Comparison of ENCODE assay signal across 15 cellular contexts in the genomic region with DNA sequence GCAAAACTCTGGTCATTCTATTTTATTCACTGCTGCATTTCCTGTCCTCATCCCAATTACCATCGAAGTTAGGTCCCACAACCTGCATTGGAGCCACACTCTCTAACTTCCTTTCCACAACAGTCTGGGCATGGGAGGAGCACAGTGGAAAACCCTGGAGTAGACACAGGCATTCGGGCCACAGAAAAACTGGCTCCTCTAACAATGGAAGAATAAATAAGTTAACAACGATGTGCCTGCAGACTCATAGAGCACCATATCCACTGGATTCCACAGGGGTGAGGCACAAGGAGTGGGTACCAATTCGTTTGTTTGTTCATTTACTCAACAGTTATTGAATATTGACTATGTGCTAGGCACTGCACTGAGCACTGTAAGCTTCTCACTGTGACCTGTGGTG.
DNase-seq lines count a peak whose midpoint lies in the region; ATAC-seq and TF ChIP-seq lines count a peak whose summit lies in the region.
"Had no signal": no experiment of that assay in that cellular context is flagged by ENCODE, and none has a peak within 500 bp of the region (broad histone marks: within the 10 kb centered on the region; RNA-seq: fewer than 3 reads in every experiment).

No MANE protein-coding gene starts in this region.

- H3K9me3 ChIP-seq in CD8-positive, alpha-beta T cell (ENCODE audit: low read length): no peaks in the 10 kb centered on the region
- H3K9me3 ChIP-seq in neuronal stem cell (replicated peaks in 1 of 2; ENCODE audit: control insufficient read depth in 2 of 2, insufficient read depth in 1 of 2, low read depth in 1 of 2, low read length in 2 of 2): peaks cover 0 to 4% of the 10 kb centered on the region in 2 donors
- H3K9me3 ChIP-seq: left lung, suprapubic skin had no signal

- H2BK12ac ChIP-seq in neuronal stem cell (ENCODE audit: low read length): no peak overlapping the region

- CTCF ChIA-PET in CD8-positive, alpha-beta T cell (lab: Charles Lee): no interaction called here

- H3K23ac ChIP-seq in neuronal stem cell (ENCODE audit: low read depth, low read length, poor library complexity): no peak overlapping the region

- peaks cover 90% of the 10 kb centered on the region for H3K36me3 Mint-ChIP-seq in CD8-positive, alpha-beta T cell
- peaks cover 92% of the 10 kb centered on the region for H3K36me3 Mint-ChIP-seq in dendritic cell treated with granulocyte-macrophage colony-stimulating factor and Interleukin-4, amounts not matched to agents 40 ng/mL and 50 ng/mL, for 4 days (ENCODE audit: low read depth)
- peaks cover 2% of the 10 kb centered on the region for H3K36me3 Mint-ChIP-seq in mesothelial cell of epicardium

- H2BK120ac ChIP-seq in neuronal stem cell (ENCODE audit: low read depth, low read length): no peak overlapping the region

- no peaks in the 10 kb centered on the region for H3K4me1 ChIP-seq in CD8-positive, alpha-beta T cell (ENCODE audit: insufficient read depth, low read length)
- H3K4me1 ChIP-seq in neuronal stem cell (ENCODE audit: control insufficient read depth in 2 of 2, insufficient read depth in 1 of 2, low read depth in 1 of 2, low read length in 2 of 2): peaks cover 4 to 6% of the 10 kb centered on the region in 2 donors

- no peaks in the 10 kb centered on the region for H3K27me3 Mint-ChIP-seq in CD8-positive, alpha-beta T cell (ENCODE audit: low read depth)
- H3K27me3 Mint-ChIP-seq in dendritic cell treated with granulocyte-macrophage colony-stimulating factor and Interleukin-4, amounts not matched to agents 40 ng/mL and 50 ng/mL, for 4 days: no peaks in the 10 kb centered on the region
- H3K27me3 Mint-ChIP-seq in mesothelial cell of epicardium (ENCODE audit: low read depth): no peaks in the 10 kb centered on the region

- no peak overlapping the region for H2AK5ac ChIP-seq in neuronal stem cell (ENCODE audit: low read depth, low read length)

- no peaks in the 10 kb centered on the region for H3K79me1 ChIP-seq in neuronal stem cell (ENCODE audit: low read depth, low read length)

- H2BK15ac ChIP-seq in neuronal stem cell (ENCODE audit: low read length): no peak overlapping the region

- no peak overlapping the region for H3K18ac ChIP-seq in neuronal stem cell (ENCODE audit: low read length)

- peak; percentile 85 for DNase-seq in NCI-H1694 treated with DMSO at 0.1 percent for 48 hours (lab: John Stamatoyannopoulos, UW)
- no peak for DNase-seq in NCI-H1694 (lab: John Stamatoyannopoulos, UW)
- DNase-seq in CD8-positive, alpha-beta T cell: no peak
- DNase-seq in neuronal stem cell (ENCODE audit: low spot score): no peak
- DNase-seq in mesothelial cell of epicardium (ENCODE audit: low spot score in 2 of 2, unreplicated experiment in 2 of 2): no peak
- no peak for DNase-seq in DMS53 treated with DMSO at 0.1 percent for 48 hours (lab: John Stamatoyannopoulos, UW; ENCODE audit: unreplicated experiment)
- DNase-seq: 8988T; activated gamma-delta T cell; brain microvascular endothelial cell; left lung; NCI-H1092 treated with DMSO at 0.1 percent for 48 hours; stimulated activated CD4-positive, alpha-beta T cell treated with anti-CD3 and anti-CD28 coated beads, Interleukin-2, amount 100 ng/mL, for 48 hours had no signal

- no peak overlapping the region for H4K91ac ChIP-seq in neuronal stem cell (ENCODE audit: low read depth, low read length, poor library complexity)

- H3K27ac ChIP-seq in CD8-positive, alpha-beta T cell (ENCODE audit: low read depth, low read length): no peak overlapping the region
- no peak overlapping the region for H3K27ac ChIP-seq in neuronal stem cell (replicated peaks; ENCODE audit: low read length)
- H3K27ac ChIP-seq: brain microvascular endothelial cell, left lung, suprapubic skin had no signal

- peak overlapping the region; percentile 10 for H3K14ac ChIP-seq in neuronal stem cell (ENCODE audit: low read length)

- TF ChIP-seq CTCF in CD8-positive, alpha-beta T cell (IDR thresholded peaks at IDR 0.05): no peak
- TF ChIP-seq CTCF in mesothelial cell of epicardium (IDR thresholded peaks at IDR 0.05; ENCODE audit: unreplicated experiment): no peak

- H3K4me2 ChIP-seq in neuronal stem cell (ENCODE audit: insufficient read depth, low read length, poor library complexity, severe bottlenecking): no peak overlapping the region

- peaks cover 5% of the 10 kb centered on the region for H3K9me3 Mint-ChIP-seq in CD8-positive, alpha-beta T cell
- H3K9me3 Mint-ChIP-seq in dendritic cell treated with granulocyte-macrophage colony-stimulating factor and Interleukin-4, amounts not matched to agents 40 ng/mL and 50 ng/mL, for 4 days: no peaks in the 10 kb centered on the region
- peaks cover 8% of the 10 kb centered on the region for H3K9me3 Mint-ChIP-seq in mesothelial cell of epicardium

- no peak overlapping the region for H3K4me3 ChIP-seq in CD8-positive, alpha-beta T cell (ENCODE audit: low read depth, low read length)
- H3K4me3 ChIP-seq in neuronal stem cell (ENCODE audit: low read length in 2 of 2): no peak overlapping the region
- H3K4me3 ChIP-seq: left lung, suprapubic skin had no signal

- H3K4ac ChIP-seq in neuronal stem cell (ENCODE audit: low read length): no peak overlapping the region

- POLR2A ChIA-PET in CD8-positive, alpha-beta T cell (lab: Charles Lee): no interaction called here

- H4K8ac ChIP-seq in neuronal stem cell (ENCODE audit: low read depth, low read length): no peak overlapping the region

- H3K4me3 Mint-ChIP-seq in CD8-positive, alpha-beta T cell: no peak overlapping the region
- H3K4me3 Mint-ChIP-seq in dendritic cell treated with granulocyte-macrophage colony-stimulating factor and Interleukin-4, amounts not matched to agents 40 ng/mL and 50 ng/mL, for 4 days: no peak overlapping the region
- no peak overlapping the region for H3K4me3 Mint-ChIP-seq in mesothelial cell of epicardium

- no CpG with 5 or more reads among the region's 4 CpGs for WGBS in neuronal stem cell (ENCODE audit: extremely low coverage in 2 of 2, insufficient read length in 2 of 2, insufficient replicate concordance in 1 of 2), 2 donors

- no peak overlapping the region for H2AFZ ChIP-seq in neuronal stem cell (ENCODE audit: low read length)

- H3K27ac Mint-ChIP-seq in CD8-positive, alpha-beta T cell: peak overlapping the region; percentile 60
- peak overlapping the region; percentile 83 for H3K27ac Mint-ChIP-seq in dendritic cell treated with granulocyte-macrophage colony-stimulating factor and Interleukin-4, amounts not matched to agents 40 ng/mL and 50 ng/mL, for 4 days
- H3K27ac Mint-ChIP-seq in mesothelial cell of epicardium: no peak overlapping the region

- no peaks in the 10 kb centered on the region for H3K27me3 ChIP-seq in CD8-positive, alpha-beta T cell (ENCODE audit: insufficient read depth, low read length)
- H3K27me3 ChIP-seq in neuronal stem cell (ENCODE audit: control insufficient read depth in 3 of 3, insufficient read depth in 3 of 3, low read depth in 1 of 3, low read length in 3 of 3): no peaks in the 10 kb centered on the region
- H3K27me3 ChIP-seq: brain microvascular endothelial cell, left lung, suprapubic skin had no signal

- peaks cover 12% of the 10 kb centered on the region for H3K4me1 Mint-ChIP-seq in CD8-positive, alpha-beta T cell (ENCODE audit: low read depth)
- peaks cover 32% of the 10 kb centered on the region for H3K4me1 Mint-ChIP-seq in dendritic cell treated with granulocyte-macrophage colony-stimulating factor and Interleukin-4, amounts not matched to agents 40 ng/mL and 50 ng/mL, for 4 days (ENCODE audit: low read depth)
- H3K4me1 Mint-ChIP-seq in mesothelial cell of epicardium: peaks cover 10% of the 10 kb centered on the region

- H2BK5ac ChIP-seq in neuronal stem cell (ENCODE audit: low read length): no peak overlapping the region

- intact Hi-C loops in CD8-positive, alpha-beta T cell (cut with DNase I, micrococcal nuclease): no loop called here
- intact Hi-C loops in dendritic cell treated with granulocyte-macrophage colony-stimulating factor and Interleukin-4, amounts not matched to agents 40 ng/mL and 50 ng/mL, for 4 days (cut with micrococcal nuclease): no loop called here

- no peak for ATAC-seq in CD8-positive, alpha-beta T cell
- ATAC-seq in HG02678 (IDR thresholded peaks at IDR 0.05; ENCODE audit: unreplicated experiment): no peak
- ATAC-seq: left lung had no signal

- no peak overlapping the region for H3K9ac ChIP-seq in neuronal stem cell (ENCODE audit: low read depth, low read length, poor library complexity)

- H3K36me3 ChIP-seq in CD8-positive, alpha-beta T cell (ENCODE audit: insufficient read depth, low read length): peaks cover 69% of the 10 kb centered on the region
- no peaks in the 10 kb centered on the region for H3K36me3 ChIP-seq in neuronal stem cell (replicated peaks in 1 of 2; ENCODE audit: control insufficient read depth in 2 of 2, insufficient read depth in 2 of 2, low read length in 2 of 2)
- H3K36me3 ChIP-seq: brain microvascular endothelial cell, suprapubic skin had no signal
